Comparison of ENCODE assay signal across 10 cellular contexts in the genomic region with DNA sequence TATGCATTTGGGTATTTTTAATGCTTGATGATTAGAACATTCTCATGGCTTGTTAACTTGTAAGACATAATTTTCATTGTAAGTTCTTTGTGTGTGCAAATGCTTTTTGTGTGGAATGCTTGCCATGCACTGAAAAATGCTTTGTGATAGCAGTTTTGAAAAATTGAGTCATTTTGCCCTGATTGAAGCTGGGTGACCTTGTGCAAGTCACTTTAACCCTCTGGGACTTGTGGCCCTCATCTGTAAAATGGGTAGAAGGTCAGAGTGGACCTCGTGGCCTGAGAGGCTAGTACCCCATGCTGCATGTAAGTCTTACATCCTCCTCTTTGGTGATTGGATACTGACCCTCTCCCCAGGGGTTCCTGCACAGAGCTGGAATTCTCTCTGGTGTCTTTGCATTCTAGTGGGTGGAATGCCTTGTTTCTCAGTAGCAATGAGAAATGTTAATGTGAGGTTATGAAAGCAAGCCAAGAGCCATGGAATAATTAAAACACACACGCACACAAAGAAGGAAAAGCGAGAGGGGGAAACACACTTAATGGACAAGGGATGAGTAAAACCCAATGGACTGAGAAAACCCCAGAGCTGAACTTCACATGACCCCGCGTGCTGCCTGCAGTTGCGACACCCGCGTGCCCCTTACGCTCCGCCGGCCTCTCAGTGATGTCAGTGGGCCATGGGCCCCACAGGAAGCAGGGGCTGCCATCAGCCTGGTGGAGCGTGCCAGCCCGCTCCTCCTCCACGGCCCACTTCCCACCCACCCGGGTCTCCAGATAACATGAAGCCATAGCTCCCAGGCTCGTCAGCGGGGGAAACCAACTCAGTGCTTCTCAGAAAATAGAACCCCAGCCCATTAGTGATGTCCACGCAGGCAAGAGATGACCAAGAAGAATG. TPM values are rescaled to one million over a fixed set of nuclear protein-coding genes. Genes with fewer than 3 reads are reported as not detected.
DNase-seq lines count a peak whose midpoint lies in the region; FAIRE-seq and TF ChIP-seq lines count a peak whose summit lies in the region.
"Had no signal": no experiment of that assay in that cellular context is flagged by ENCODE, and none has a peak within 500 bp of the region (broad histone marks: within the 10 kb centered on the region; RNA-seq: fewer than 3 reads in every experiment).

No MANE protein-coding gene starts in this region.

- FAIRE-seq in frontal cortex (lab: Jason Lieb, UNC), result no peak
- FAIRE-seq: islet of Langerhans had no signal

- peak overlapping the region; percentile 78 for H3K4me2 ChIP-seq in DOHH2 (ENCODE audit: low read length)
- peak overlapping the region; percentile 55; the same call in 1 of the 2 replicates for H3K4me2 ChIP-seq in OCI-LY1 (ENCODE audit: low read length)
- H3K4me2 ChIP-seq: KMS-11 had no signal

- peaks cover 12% of the 10 kb centered on the region for H3F3A ChIP-seq in DOHH2 (ENCODE audit: control insufficient read depth, insufficient read depth)
- H3F3A ChIP-seq in OCI-LY1 (ENCODE audit: insufficient read depth, low read length), result no peaks in the 10 kb centered on the region

- no peak overlapping the region for H2AFZ ChIP-seq in OCI-LY1 (ENCODE audit: low read length)

- H3K4me3 ChIP-seq in DOHH2 (ENCODE audit: low read length) (peak overlapping the region; percentile 58), OCI-LY1 (ENCODE audit: low read depth, low read length, poor library complexity, severe bottlenecking) (peak overlapping the region; percentile 10), esophagus squamous epithelium (no peak overlapping the region), prostate gland (no peak overlapping the region)

- intact Hi-C loops in esophagus squamous epithelium (cut with DNase I), result no loop called here
- intact Hi-C loops in prostate gland (cut with DNase I), result loop anchor here (10.0 kb wide), 1 partner anchor 85 kb away; no protein-coding TSS in a partner anchor

- peaks cover 76% of the 10 kb centered on the region for H3K4me1 ChIP-seq in DOHH2 (ENCODE audit: control insufficient read depth, low read length)
- peaks cover 79% of the 10 kb centered on the region for H3K4me1 ChIP-seq in OCI-LY1 (ENCODE audit: insufficient read depth, low read length, severe bottlenecking)
- H3K4me1 ChIP-seq in esophagus squamous epithelium, result peaks cover 54 to 79% (median 65%) of the 10 kb centered on the region in 3 donors
- peaks cover 18% of the 10 kb centered on the region for H3K4me1 ChIP-seq in prostate gland (replicated peaks)

- peaks cover 10% of the 10 kb centered on the region; the same call in 1 of the 2 replicates for H3K36me3 ChIP-seq in DOHH2 (ENCODE audit: control insufficient read depth, low read length)
- peaks cover 16% of the 10 kb centered on the region; the same call in 1 of the 2 replicates for H3K36me3 ChIP-seq in OCI-LY1 (ENCODE audit: insufficient read depth, low read length)
- H3K36me3 ChIP-seq in esophagus squamous epithelium, result no peaks in the 10 kb centered on the region
- no peaks in the 10 kb centered on the region for H3K36me3 ChIP-seq in prostate gland

- peaks cover 9% of the 10 kb centered on the region for H3K9me3 ChIP-seq in DOHH2 (ENCODE audit: control insufficient read depth, insufficient read depth, low read length)
- peaks cover 8% of the 10 kb centered on the region for H3K9me3 ChIP-seq in OCI-LY1 (ENCODE audit: low read length)
- no peaks in the 10 kb centered on the region for H3K9me3 ChIP-seq in esophagus squamous epithelium
- no peaks in the 10 kb centered on the region for H3K9me3 ChIP-seq in prostate gland

- 58 to 79% methylated on average over 13 to 15 of the region's 18 CpGs for WGBS in esophagus squamous epithelium, 2 donors
- WGBS in prostate gland, result 61% methylated on average over 17 of the region's 18 CpGs

- no peaks in the 10 kb centered on the region for H3K36me3 Mint-ChIP-seq in osteocyte (ENCODE audit: unreplicated experiment)

- TF ChIP-seq POLR2A in esophagus squamous epithelium (IDR thresholded peaks at IDR 0.05), result no peak
- TF ChIP-seq POLR2A in prostate gland (IDR thresholded peaks at IDR 0.05), result no peak

- peaks cover 69% of the 10 kb centered on the region for H3K4me1 Mint-ChIP-seq in osteocyte (ENCODE audit: unreplicated experiment)

- H3K27ac Mint-ChIP-seq in osteocyte (ENCODE audit: unreplicated experiment), result peak overlapping the region; percentile 90

- H3K9me2 ChIP-seq in DOHH2 (replicated peaks; ENCODE audit: control insufficient read depth, low read length) (no peaks in the 10 kb centered on the region), OCI-LY1 (ENCODE audit: low read depth, low read length) (no peaks in the 10 kb centered on the region)

- peak overlapping the region; percentile 26 for H3K4me3 Mint-ChIP-seq in osteocyte (ENCODE audit: unreplicated experiment)

- no peak for TF ChIP-seq CTCF in DOHH2 (IDR thresholded peaks at IDR 0.05; ENCODE audit: low read depth, low read length, poor library complexity, severe bottlenecking)
- no peak for TF ChIP-seq CTCF in OCI-LY1 (IDR thresholded peaks at IDR 0.05; ENCODE audit: low read length)
- no peak for TF ChIP-seq CTCF in esophagus squamous epithelium (IDR thresholded peaks at IDR 0.05)
- no peak for TF ChIP-seq CTCF in osteocyte (IDR thresholded peaks at IDR 0.05)
- TF ChIP-seq CTCF in prostate gland (IDR thresholded peaks at IDR 0.05), result no peak

- H3K79me2 ChIP-seq in DOHH2 (ENCODE audit: control insufficient read depth, low read length), result peaks cover 47% of the 10 kb centered on the region
- H3K79me2 ChIP-seq in OCI-LY1 (ENCODE audit: insufficient read depth, low read length), result peaks cover 30% of the 10 kb centered on the region

- H3K27ac ChIP-seq in DOHH2 (ENCODE audit: low read depth, low read length) (peak overlapping the region; percentile 76), OCI-LY1 (ENCODE audit: low read depth, low read length, poor library complexity, severe bottlenecking) (peak overlapping the region; percentile 89), esophagus squamous epithelium (peak overlapping the region; percentile 90 to 96 (median 92)), prostate gland (peak overlapping the region in 1 of 2 donors; percentile 7)
- H3K27ac ChIP-seq: KMS-11 had no signal

- peak overlapping the region; percentile 51 for H3K9ac ChIP-seq in OCI-LY1 (ENCODE audit: low read length)
- H3K9ac ChIP-seq: KMS-11 had no signal

- H3K27me3 ChIP-seq in DOHH2 (ENCODE audit: control insufficient read depth, low read length) (no peaks in the 10 kb centered on the region), OCI-LY1 (ENCODE audit: insufficient read depth, low read length) (no peaks in the 10 kb centered on the region), esophagus squamous epithelium (no peaks in the 10 kb centered on the region), prostate gland (replicated peaks; ENCODE audit: insufficient read depth) (no peaks in the 10 kb centered on the region)

- peaks cover 5% of the 10 kb centered on the region; the same call in 1 of the 2 replicates for H4K20me1 ChIP-seq in DOHH2 (ENCODE audit: control insufficient read depth, insufficient read depth, low read depth, low read length)
- H4K20me1 ChIP-seq in OCI-LY1 (ENCODE audit: insufficient read depth, low read length), result no peaks in the 10 kb centered on the region

- H3K9me3 Mint-ChIP-seq in osteocyte (ENCODE audit: unreplicated experiment), result no peaks in the 10 kb centered on the region

- no peaks in the 10 kb centered on the region for H3K27me3 Mint-ChIP-seq in osteocyte (ENCODE audit: unreplicated experiment)

- DNase-seq in H4 (ENCODE audit: low spot score) (peak; percentile 97), esophagus squamous epithelium (lab: John Stamatoyannopoulos, UW) (no peak), osteocyte (ENCODE audit: extremely low spot score, unreplicated experiment) (no peak), frontal cortex (ENCODE audit: low spot score in 2 of 2) (no peak), prostate gland (ENCODE audit: low spot score) (no peak), NCI-H2029 (lab: John Stamatoyannopoulos, UW) (no peak)

RNA-seq across cellular contexts. Expression of gene SMAD3, which starts 44.0 kb away (rescaled TPM):
- 31.6 and 38.5 TPM in 2 replicates for total RNA-seq in H4 (2014; rRNA removed; shearing (Covaris generic))
- total RNA-seq in esophagus squamous epithelium, result 100 to 1,000 TPM in 2 of 4 donors, 10 to 100 TPM in 2; 70.8 to 134 (median 105) TPM
- total RNA-seq in osteocyte, result 35.8 and 39.7 TPM in 2 replicates
- 2.0 TPM for total RNA-seq in frontal cortex
- 10 to 100 TPM; 30.6 to 45.4 TPM for total RNA-seq in prostate gland

Comparison
In these comparisons a context has a peak if more than half of its experiments do, and no peak if none do; other contexts are left out.
1. H3K4me3 ChIP-seq: peak in DOHH2 (single experiment) and OCI-LY1 (single experiment); none in esophagus squamous epithelium (0 of 4) and prostate gland (0 of 2).
2. RNA of gene SMAD3, which starts 44.0 kb away (total RNA-seq): 70.8 to 134 TPM in esophagus squamous epithelium, 30.6 to 45.4 TPM in prostate gland, 35.8 to 39.7 TPM in osteocyte and 31.6 to 38.5 TPM in H4; 2.0 TPM in frontal cortex (single experiment); every median in the first group is over 10 times any median in the second.